In the genomic region with DNA sequence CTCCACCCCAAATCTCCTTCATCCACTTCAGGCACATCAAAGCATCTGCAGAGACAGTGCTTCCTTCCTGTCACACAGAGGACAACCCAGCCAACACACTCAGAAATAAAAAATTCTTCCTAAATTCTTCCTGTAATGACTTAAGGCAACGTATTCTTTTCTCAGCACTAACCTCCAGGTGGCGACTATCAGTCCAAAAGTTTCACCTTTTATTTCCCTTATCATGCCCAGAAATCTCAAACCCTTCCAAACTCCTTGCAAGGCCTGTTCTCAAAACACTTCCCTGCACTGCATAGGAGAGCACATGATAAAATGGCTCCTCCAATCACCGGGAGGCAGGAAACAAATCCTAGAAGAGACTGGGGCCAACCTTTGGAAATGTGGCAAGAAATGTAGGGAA, we compare ENCODE assay signal across 1 cellular context.
TF ChIP-seq lines count a peak whose summit lies in the region.

No MANE protein-coding gene starts in this region.

TF ChIP-seq in GM12878, 131 proteins besides CTCF, POLR2A, EP300 and RAD21 (continued from another document):
- peak; percentile 7; the same call in 1 of the 2 replicates for TF ChIP-seq SMC3 (IDR thresholded peaks at IDR 0.05; ENCODE audit: borderline replicate concordance, low read length)
